9 cellular contexts compared by ENCODE assay signal in genomic region chr17:81004336-81005015, GRCh38. TPM values are rescaled to one million over a fixed set of nuclear protein-coding genes. Genes with fewer than 3 reads are reported as not detected.
A peak's percentile ranks its signal among the peaks of the same experiment; 100 is the strongest.
DNase-seq lines count a peak whose midpoint lies in the region; ATAC-seq and TF ChIP-seq lines count a peak whose summit lies in the region.
"Had no signal": no experiment of that assay in that cellular context is flagged by ENCODE, and none has a peak within 500 bp of the region (broad histone marks: within the 10 kb centered on the region; RNA-seq: fewer than 3 reads in every experiment).

No MANE protein-coding gene starts in this region.

- peaks cover 1% of the 10 kb centered on the region for H3K36me3 Mint-ChIP-seq in activated naive CD8-positive, alpha-beta T cell treated with anti-CD3 and anti-CD28 coated beads for 36 hours

- H3K27ac ChIP-seq in lower lobe of right lung, result no peak overlapping the region
- H3K27ac ChIP-seq in thymus (ENCODE audit: low read depth), result no peak overlapping the region

- peak overlapping the region; percentile 35 for H3K27ac Mint-ChIP-seq in activated naive CD8-positive, alpha-beta T cell treated with anti-CD3 and anti-CD28 coated beads for 36 hours

- peaks cover 8% of the 10 kb centered on the region for H3K36me3 ChIP-seq in lower lobe of right lung
- H3K36me3 ChIP-seq in thymus (ENCODE audit: control insufficient read depth, insufficient read depth), result peaks cover 13% of the 10 kb centered on the region

- peak; percentile 77 for DNase-seq in activated CD8-positive, alpha-beta memory T cell treated with anti-CD3 and anti-CD28 coated beads, Interleukin-2, amount 50 U/mL, for 48 hours
- DNase-seq in activated CD8-positive, alpha-beta memory T cell treated with anti-CD3 and anti-CD28 coated beads for 24 hours, result no peak
- DNase-seq in activated naive CD8-positive, alpha-beta T cell treated with anti-CD3 and anti-CD28 coated beads for 36 hours, result peak; percentile 57
- DNase-seq in lower lobe of right lung, result no peak
- DNase-seq: T1000 had no signal

- intact Hi-C loops in lower lobe of right lung (cut with DNase I), result no loop called here

- H3K27me3 ChIP-seq in lower lobe of right lung (ENCODE audit: low read depth) (peaks cover 34% of the 10 kb centered on the region), thymus (ENCODE audit: control insufficient read depth, insufficient read depth) (peaks cover 17% of the 10 kb centered on the region)

- 2% methylated on average over 46 of the region's 46 CpGs for WGBS in thymus

- ATAC-seq in lower lobe of right lung, result peak; percentile 6 to 8
- no peak for ATAC-seq in GM21529 (IDR thresholded peaks at IDR 0.05; ENCODE audit: unreplicated experiment)
- no peak for ATAC-seq in HG03442 (IDR thresholded peaks at IDR 0.05; ENCODE audit: unreplicated experiment)
- ATAC-seq in HG02571 (IDR thresholded peaks at IDR 0.05; ENCODE audit: unreplicated experiment), result no peak

- no peaks in the 10 kb centered on the region for H3K9me3 Mint-ChIP-seq in activated naive CD8-positive, alpha-beta T cell treated with anti-CD3 and anti-CD28 coated beads for 36 hours

- peaks cover 15% of the 10 kb centered on the region for H3K4me1 Mint-ChIP-seq in activated naive CD8-positive, alpha-beta T cell treated with anti-CD3 and anti-CD28 coated beads for 36 hours

- peaks cover 21% of the 10 kb centered on the region for H3K4me1 ChIP-seq in lower lobe of right lung
- H3K4me1 ChIP-seq in thymus (ENCODE audit: control insufficient read depth, insufficient read depth, low read length), result peaks cover 8% of the 10 kb centered on the region

- H3K27me3 Mint-ChIP-seq in activated naive CD8-positive, alpha-beta T cell treated with anti-CD3 and anti-CD28 coated beads for 36 hours, result peaks cover 42% of the 10 kb centered on the region

- H3K9me3 ChIP-seq in lower lobe of right lung (no peaks in the 10 kb centered on the region), thymus (ENCODE audit: control insufficient read depth) (no peaks in the 10 kb centered on the region)

- TF ChIP-seq CTCF in lower lobe of right lung (IDR thresholded peaks at IDR 0.05), result no peak

- peak overlapping the region; percentile 50 for H3K4me3 Mint-ChIP-seq in activated naive CD8-positive, alpha-beta T cell treated with anti-CD3 and anti-CD28 coated beads for 36 hours

- H3K4me3 ChIP-seq in lower lobe of right lung, result peak overlapping the region; percentile 28
- peak overlapping the region; percentile 26 for H3K4me3 ChIP-seq in thymus (ENCODE audit: low read length)

RNA-seq across cellular contexts. Expression of gene CHMP6, which starts 12.8 kb away (rescaled TPM):
- 10 to 100 TPM; 21.6 to 23.8 TPM for total RNA-seq in activated naive CD8-positive, alpha-beta T cell treated with anti-CD3 and anti-CD28 coated beads for 36 hours
- total RNA-seq in lower lobe of right lung, result 28.8 TPM
- polyA plus RNA-seq in thymus, result 30.8 TPM

RNA-seq across cellular contexts. Expression of gene BAIAP2, which starts 30.5 kb away (rescaled TPM):
- 10 to 100 TPM in 1 of 2 experiments, 1 to 10 TPM in 1; 7.7 to 10.0 TPM for total RNA-seq in activated naive CD8-positive, alpha-beta T cell treated with anti-CD3 and anti-CD28 coated beads for 36 hours
- 119 TPM for total RNA-seq in lower lobe of right lung
- 23.1 TPM for polyA plus RNA-seq in thymus

Comparison
In these comparisons a context has a peak if more than half of its experiments do, and no peak if none do; other contexts are left out.
1. DNase-seq: peak in activated CD8-positive, alpha-beta memory T cell treated with anti-CD3 and anti-CD28 coated beads, Interleukin-2, amount 50 U/mL, for 48 hours (single experiment) and activated naive CD8-positive, alpha-beta T cell treated with anti-CD3 and anti-CD28 coated beads for 36 hours (single experiment); none in activated CD8-positive, alpha-beta memory T cell treated with anti-CD3 and anti-CD28 coated beads for 24 hours (single experiment) and lower lobe of right lung (single experiment).
2. ATAC-seq: peak in lower lobe of right lung (2 of 2); none in GM21529 (single experiment), HG03442 (single experiment) and HG02571 (single experiment).
3. RNA of gene BAIAP2, which starts 30.5 kb away (total RNA-seq): 119 TPM in lower lobe of right lung (single experiment); 7.7 to 10.0 TPM in activated naive CD8-positive, alpha-beta T cell treated with anti-CD3 and anti-CD28 coated beads for 36 hours; every median in the first group is over 10 times any median in the second.